In the genomic region with DNA sequence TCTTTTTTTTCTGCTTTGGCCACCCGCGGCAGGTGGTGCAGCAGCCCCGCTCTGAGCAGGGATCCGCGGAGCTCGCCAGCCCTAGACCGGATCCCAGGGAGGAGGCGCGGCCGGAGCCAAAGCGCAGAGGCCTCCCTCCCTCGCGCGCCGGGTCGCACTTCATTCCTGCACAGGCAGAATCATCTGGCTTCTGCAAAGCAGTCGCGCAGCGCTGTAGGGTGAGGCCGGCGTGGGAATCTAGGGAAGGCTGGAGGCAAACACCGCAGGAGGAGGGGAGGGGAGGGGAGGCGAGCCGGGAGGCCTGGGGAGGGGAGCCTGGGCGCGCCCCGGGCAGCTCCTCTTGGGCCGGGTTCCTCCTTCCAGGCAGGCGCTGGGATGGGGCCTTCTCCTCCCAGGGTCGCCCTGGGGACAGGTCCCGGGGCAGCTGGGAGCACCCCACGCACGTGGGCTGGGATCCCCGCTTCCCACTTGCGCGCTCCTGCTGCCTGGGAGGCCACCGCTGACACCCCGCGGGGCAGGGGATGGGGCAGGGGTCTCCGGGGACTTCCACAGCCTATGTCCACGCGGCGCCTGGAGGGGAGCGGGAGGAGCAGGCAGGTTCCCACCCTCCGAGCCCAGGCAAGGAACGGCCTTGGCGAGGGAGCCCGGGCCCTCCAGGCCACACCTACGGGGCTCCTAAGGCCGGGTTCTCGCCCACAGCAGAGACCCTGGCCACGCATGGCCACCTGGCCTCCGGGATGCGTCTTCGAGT, we compare ENCODE assay signal across 9 cellular contexts. TPM values are rescaled to one million over a fixed set of nuclear protein-coding genes. Genes with fewer than 3 reads are reported as not detected.
DNase-seq lines count a peak whose midpoint lies in the region; ATAC-seq and TF ChIP-seq lines count a peak whose summit lies in the region.
"Had no signal": no experiment of that assay in that cellular context is flagged by ENCODE, and none has a peak within 500 bp of the region (broad histone marks: within the 10 kb centered on the region; RNA-seq: fewer than 3 reads in every experiment).

No MANE protein-coding gene starts in this region.

- H3K27ac ChIP-seq in liver (ENCODE audit: low read depth in 1 of 2, low read length in 2 of 2) = peak overlapping the region; percentile 52 to 64
- H3K27ac ChIP-seq in skeletal muscle tissue (ENCODE audit: low read depth, low read length) = peak overlapping the region; percentile 95
- H3K27ac ChIP-seq in CD4-positive, alpha-beta memory T cell (ENCODE audit: low read depth, low read length) = no peak overlapping the region

- H3K36me3 ChIP-seq in liver (ENCODE audit: control insufficient read depth in 4 of 4, insufficient read depth in 3 of 4, low read depth in 1 of 4, low read length in 3 of 4) (peaks cover 0 to 3% (median 0%) of the 10 kb centered on the region in 4 donors), skeletal muscle tissue (ENCODE audit: control insufficient read depth in 3 of 3, insufficient read depth in 3 of 3, low read length in 3 of 3) (peaks cover 0 to 3% (median 0%) of the 10 kb centered on the region in 3 donors)
- peaks cover 11% of the 10 kb centered on the region for H3K36me3 ChIP-seq in CD4-positive, alpha-beta memory T cell (ENCODE audit: insufficient read depth, low read length)

- no peaks in the 10 kb centered on the region for H3K9me3 Mint-ChIP-seq in CD4-positive, alpha-beta memory T cell

- no peak for TF ChIP-seq RAD21 in liver (IDR thresholded peaks at IDR 0.05)

- H3K27me3 Mint-ChIP-seq in CD4-positive, alpha-beta memory T cell = no peaks in the 10 kb centered on the region

- no peak overlapping the region for H3K27ac Mint-ChIP-seq in CD4-positive, alpha-beta memory T cell

- H3K9me3 ChIP-seq in liver (ENCODE audit: control insufficient read depth in 4 of 4, low read length in 3 of 4) = no peaks in the 10 kb centered on the region
- no peaks in the 10 kb centered on the region for H3K9me3 ChIP-seq in skeletal muscle tissue (ENCODE audit: control insufficient read depth in 3 of 3, low read length in 3 of 3)
- H3K9me3 ChIP-seq in CD4-positive, alpha-beta memory T cell (ENCODE audit: control insufficient read depth in 1 of 2, low read length in 2 of 2) = no peaks in the 10 kb centered on the region

- POLR2A ChIA-PET in CD4-positive, alpha-beta memory T cell (lab: Charles Lee; ENCODE audit: partially characterized antibody) = no interaction called here

- no peak for ATAC-seq in HG03139 (IDR thresholded peaks at IDR 0.05; ENCODE audit: unreplicated experiment)
- ATAC-seq in GM18867 (IDR thresholded peaks at IDR 0.05; ENCODE audit: unreplicated experiment) = no peak

- H3K27me3 ChIP-seq in liver (ENCODE audit: control insufficient read depth in 4 of 4, insufficient read depth in 4 of 4, low read length in 3 of 4) (no peaks in the 10 kb centered on the region), skeletal muscle tissue (ENCODE audit: control insufficient read depth in 3 of 3, insufficient read depth in 3 of 3, low read length in 3 of 3) (no peaks in the 10 kb centered on the region)
- H3K27me3 ChIP-seq in CD4-positive, alpha-beta memory T cell (ENCODE audit: insufficient read depth, low read length) = no peaks in the 10 kb centered on the region

- peaks cover 8 to 36% (median 18%) of the 10 kb centered on the region in 4 donors for H3K4me1 ChIP-seq in liver (ENCODE audit: control insufficient read depth in 4 of 4, insufficient read depth in 4 of 4, low read length in 3 of 4)
- peaks cover 57 to 71% (median 61%) of the 10 kb centered on the region in 3 donors for H3K4me1 ChIP-seq in skeletal muscle tissue (ENCODE audit: control insufficient read depth in 3 of 3, insufficient read depth in 3 of 3, low read length in 3 of 3)
- peaks cover 78% of the 10 kb centered on the region for H3K4me1 ChIP-seq in CD4-positive, alpha-beta memory T cell (ENCODE audit: insufficient read depth, low read length)

- H3K4me3 ChIP-seq in epithelial cell of esophagus (ENCODE audit: low read length) (no peak overlapping the region), liver (ENCODE audit: low read depth in 1 of 3, low read length in 3 of 3) (peak overlapping the region in 1 of 3 donors; percentile 40), skeletal muscle tissue (ENCODE audit: low read length in 3 of 3) (peak overlapping the region; percentile 65 to 79 (median 67))
- no peak overlapping the region for H3K4me3 ChIP-seq in CD4-positive, alpha-beta memory T cell (ENCODE audit: low read length in 2 of 2)

- H3K9ac ChIP-seq in liver (ENCODE audit: low read depth in 1 of 2, low read length in 2 of 2) (no peak overlapping the region), skeletal muscle tissue (ENCODE audit: low read depth in 1 of 3, low read length in 3 of 3) (peak overlapping the region; percentile 84 to 97 (median 89))

- peaks cover 29 to 54% of the 10 kb centered on the region in 2 donors for H3K36me3 Mint-ChIP-seq in CD4-positive, alpha-beta memory T cell

- DNase-seq in HT-29 (ENCODE audit: low spot score) (peak; percentile 33), epithelial cell of esophagus (ENCODE audit: low read depth) (peak; percentile 64)
- DNase-seq in activated CD4-positive, CD25-positive, alpha-beta regulatory T cell (lab: John Stamatoyannopoulos, UW) = no peak
- DNase-seq in CD4-positive, alpha-beta memory T cell = no peak
- DNase-seq: NCI-H146 had no signal

- TF ChIP-seq CTCF in epithelial cell of esophagus (IDR thresholded peaks at IDR 0.05; ENCODE audit: insufficient read depth, low read depth, low read length, missing control alignments) (no peak), liver (IDR thresholded peaks at IDR 0.05; ENCODE audit: low read depth, low read length, missing input control) (no peak)

- CTCF ChIA-PET in CD4-positive, alpha-beta memory T cell (lab: Charles Lee; ENCODE audit: partially characterized antibody) = no interaction called here

- H3K4me3 Mint-ChIP-seq in CD4-positive, alpha-beta memory T cell = no peak overlapping the region

- intact Hi-C loops in CD4-positive, alpha-beta memory T cell (cut with micrococcal nuclease) = no loop called here

- 58% methylated on average over 55 of the region's 55 CpGs for WGBS in liver

- peaks cover 59 to 85% (median 69%) of the 10 kb centered on the region in 4 donors for H3K4me1 Mint-ChIP-seq in CD4-positive, alpha-beta memory T cell

TF ChIP-seq in liver, 16 proteins besides CTCF, POLR2A, EP300 and RAD21:
- TF ChIP-seq SP1 (IDR thresholded peaks at IDR 0.05) (no peak), EGR1 (IDR thresholded peaks at IDR 0.05; ENCODE audit: low read depth in 2 of 2) (no peak)
- TF ChIP-seq, protein P1, sequence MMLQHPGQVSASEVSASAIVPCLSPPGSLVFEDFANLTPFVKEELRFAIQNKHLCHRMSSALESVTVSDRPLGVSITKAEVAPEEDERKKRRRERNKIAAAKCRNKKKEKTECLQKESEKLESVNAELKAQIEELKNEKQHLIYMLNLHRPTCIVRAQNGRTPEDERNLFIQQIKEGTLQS (IDR thresholded peaks at IDR 0.05) = no peak
TF ChIP-seq in liver: peak in this region for 0.

RNA-seq across cellular contexts. Expression of gene MBP, which starts 45.0 kb away (rescaled TPM):
- 27.4 and 28.9 TPM in 2 replicates for total RNA-seq in HT-29 (2014; rRNA removed; shearing (Covaris generic))
- total RNA-seq in liver (10 to 100 TPM; 21.3 to 23.3 TPM), skeletal muscle tissue (22.4 TPM)
- polyA plus RNA-seq in liver = 10 to 100 TPM in 1 of 2 donors, 1 to 10 TPM in 1; 9.7 to 14.1 TPM
- 100 to 1,000 TPM; 179 to 187 TPM for total RNA-seq in CD4-positive, alpha-beta memory T cell
- 100 to 1,000 TPM in 1 of 2 donors, 10 to 100 TPM in 1; 92.2 to 119 TPM for polyA plus RNA-seq in CD4-positive, alpha-beta memory T cell

Comparison
In these comparisons a context has a peak if more than half of its experiments do, and no peak if none do; other contexts are left out.
1. DNase-seq: peak in HT-29 (single experiment) and epithelial cell of esophagus (single experiment); none in activated CD4-positive, CD25-positive, alpha-beta regulatory T cell (0 of 4) and CD4-positive, alpha-beta memory T cell (0 of 5).
2. H3K4me3 ChIP-seq: peak in skeletal muscle tissue (3 of 3); none in epithelial cell of esophagus (single experiment) and CD4-positive, alpha-beta memory T cell (0 of 2).
3. H3K9ac ChIP-seq: peak in skeletal muscle tissue (3 of 3); none in liver (0 of 2).